10 cellular contexts compared by ENCODE assay signal in genomic region chr18:34710430-34711386, GRCh38. TPM values are rescaled to one million over a fixed set of nuclear protein-coding genes. Genes with fewer than 3 reads are reported as not detected.
A peak's percentile ranks its signal among the peaks of the same experiment; 100 is the strongest.
DNase-seq lines count a peak whose midpoint lies in the region; ATAC-seq and TF ChIP-seq lines count a peak whose summit lies in the region.
"Had no signal": no experiment of that assay in that cellular context is flagged by ENCODE, and none has a peak within 500 bp of the region (broad histone marks: within the 10 kb centered on the region; RNA-seq: fewer than 3 reads in every experiment).

No MANE protein-coding gene starts in this region.

- no peaks in the 10 kb centered on the region for H3K9me3 ChIP-seq in lower lobe of right lung
- H3K9me3 ChIP-seq in effector memory CD4-positive, alpha-beta T cell (ENCODE audit: control insufficient read depth, low read length): no peaks in the 10 kb centered on the region

- ATAC-seq in Right ventricle myocardium inferior (peak; percentile 48), lower lobe of right lung (no peak), GM19035 (IDR thresholded peaks at IDR 0.05; ENCODE audit: unreplicated experiment) (no peak)

- no peak for TF ChIP-seq CTCF in MCF 10A (IDR thresholded peaks at IDR 0.05; ENCODE audit: unreplicated experiment)
- no peak for TF ChIP-seq CTCF in lower lobe of right lung (IDR thresholded peaks at IDR 0.05)

- H3K36me3 ChIP-seq in lower lobe of right lung: no peaks in the 10 kb centered on the region
- no peaks in the 10 kb centered on the region for H3K36me3 ChIP-seq in effector memory CD4-positive, alpha-beta T cell (ENCODE audit: control insufficient read depth, insufficient read depth, low read length)
- H3K36me3 ChIP-seq: BLaER1 treated with 17β-estradiol and CSF1 and Interleukin-3, amounts not matched to agents 10 nM and 100 nM had no signal

- H3K9me3 Mint-ChIP-seq in MCF 10A (ENCODE audit: unreplicated experiment): no peaks in the 10 kb centered on the region
- H3K9me3 Mint-ChIP-seq: activated B cell treated with CpG ODN at 0.5 μM for 24 hours had no signal

- H3K27me3 Mint-ChIP-seq in MCF 10A (ENCODE audit: insufficient read depth, unreplicated experiment): no peaks in the 10 kb centered on the region

- no peak overlapping the region for H3K4me3 Mint-ChIP-seq in MCF 10A (ENCODE audit: unreplicated experiment)
- H3K4me3 Mint-ChIP-seq: activated B cell treated with CpG ODN at 0.5 μM for 24 hours had no signal

- no peaks in the 10 kb centered on the region for H3K27me3 ChIP-seq in lower lobe of right lung (ENCODE audit: low read depth)
- no peaks in the 10 kb centered on the region for H3K27me3 ChIP-seq in effector memory CD4-positive, alpha-beta T cell (replicated peaks; ENCODE audit: control insufficient read depth, insufficient read depth, low read length, poor library complexity, severe bottlenecking)
- H3K27me3 ChIP-seq: BLaER1 treated with 17β-estradiol and CSF1 and Interleukin-3, amounts not matched to agents 10 nM and 100 nM had no signal

- CTCF ChIA-PET in MCF 10A (lab: Yijun Ruan, JAX): interaction anchor here (0.5 to 4.7 kb wide), 7 partner anchors 18 to 80 kb away, joined by 3 to 62 read pairs (median 5); no protein-coding TSS in a partner anchor

- BruUV-seq in MCF 10A (replicated peaks; lab: Mats Ljungman, UMichigan): no TSS peak

- no peak for DNase-seq in Right ventricle myocardium inferior (ENCODE audit: missing footprints)
- DNase-seq in cardiac septum (ENCODE audit: low spot score): no peak
- no peak for DNase-seq in MCF 10A (ENCODE audit: unreplicated experiment)
- DNase-seq in lower lobe of right lung: no peak
- no peak for DNase-seq in activated CD4-positive, alpha-beta T cell treated with anti-CD3 and anti-CD28 coated beads for 48 hours
- no peak for DNase-seq in OCI-M1 (lab: John Stamatoyannopoulos, UW)
- no peak for DNase-seq in effector memory CD4-positive, alpha-beta T cell
- DNase-seq: activated B cell treated with CpG ODN at 0.5 μM for 24 hours had no signal

- peaks cover 19% of the 10 kb centered on the region for H3K4me1 Mint-ChIP-seq in MCF 10A (ENCODE audit: insufficient read depth, unreplicated experiment)
- H3K4me1 Mint-ChIP-seq: activated B cell treated with CpG ODN at 0.5 μM for 24 hours had no signal

- H3K27ac Mint-ChIP-seq in MCF 10A (ENCODE audit: low read depth, unreplicated experiment): peak overlapping the region; percentile 3
- H3K27ac Mint-ChIP-seq: activated B cell treated with CpG ODN at 0.5 μM for 24 hours had no signal

- peak overlapping the region; percentile 47 for H3K27ac ChIP-seq in lower lobe of right lung
- no peak overlapping the region for H3K27ac ChIP-seq in effector memory CD4-positive, alpha-beta T cell (ENCODE audit: insufficient read depth, low read length, poor library complexity, severe bottlenecking)

- POLR2A ChIA-PET in MCF 10A (lab: Yijun Ruan, JAX): interaction anchor here (0.7 to 4.3 kb wide), 6 partner anchors 10 to 787 kb away, joined by 3 to 32 read pairs (median 6); no protein-coding TSS in a partner anchor

- peaks cover 7% of the 10 kb centered on the region for H3K36me3 Mint-ChIP-seq in MCF 10A (ENCODE audit: insufficient read depth, unreplicated experiment)

- intact Hi-C loops in Right ventricle myocardium inferior (cut with DNase I) (loop anchor here (2.0 kb wide), 1 partner anchor 50 kb away; no protein-coding TSS in a partner anchor), cardiac septum (cut with DNase I) (no loop called here), MCF 10A (cut with micrococcal nuclease) (no loop called here), lower lobe of right lung (cut with DNase I) (no loop called here)

- H3K4me3 ChIP-seq in lower lobe of right lung: peak overlapping the region; percentile 32
- no peak overlapping the region for H3K4me3 ChIP-seq in effector memory CD4-positive, alpha-beta T cell (ENCODE audit: insufficient read depth, low read depth, low read length, poor library complexity, severe bottlenecking)

- H3K4me1 ChIP-seq in lower lobe of right lung: peaks cover 24% of the 10 kb centered on the region
- no peaks in the 10 kb centered on the region for H3K4me1 ChIP-seq in effector memory CD4-positive, alpha-beta T cell (ENCODE audit: control insufficient read depth, insufficient read depth, low read length, poor library complexity, severe bottlenecking)

RNA-seq across cellular contexts. Expression of gene DTNA, which starts 0.6 kb away (rescaled TPM):
- total RNA-seq in Right ventricle myocardium inferior (153 TPM), cardiac septum (208 TPM), MCF 10A (2022) (0.91 TPM in 1 of 2 replicates, not detected in the other), lower lobe of right lung (21.0 TPM)
- total RNA-seq: activated B cell treated with CpG ODN at 0.5 μM for 24 hours had no signal

Comparison
In these comparisons a context has a peak if more than half of its experiments do, and no peak if none do; other contexts are left out.
1. RNA of gene DTNA, which starts 0.6 kb away (total RNA-seq): 208 TPM in cardiac septum (single experiment), 153 TPM in Right ventricle myocardium inferior (single experiment) and 21.0 TPM in lower lobe of right lung (single experiment); 0.91 TPM in MCF 10A; every median in the first group is over 10 times any median in the second.